ENCODE assay signal across 35 cellular contexts in genomic region chr6:48512396-48512795, GRCh38.
"Had no signal": no experiment of that assay in that cellular context is flagged by ENCODE, and none has a peak within 500 bp of the region (broad histone marks: within the 10 kb centered on the region; RNA-seq: fewer than 3 reads in every experiment).

No MANE protein-coding gene starts in this region.

- H3K27me3 Mint-ChIP-seq: activated CD4-positive, alpha-beta memory T cell treated with anti-CD3 and anti-CD28 coated beads, Interleukin-2, amount 10 ng/mL, durations not matched to agents 7 days and 5 days; activated CD4-positive, alpha-beta T cell treated with anti-CD3 and anti-CD28 coated beads for 36 hours; activated CD4-positive, alpha-beta T cell treated with anti-CD3 and anti-CD28 coated beads, Interleukin-2, amount 10 ng/mL, durations not matched to agents 7 days and 5 days; activated CD8-positive, alpha-beta memory T cell treated with anti-CD3 and anti-CD28 coated beads, Interleukin-2, amount 10 ng/mL, durations not matched to agents 7 days and 5 days; activated naive CD8-positive, alpha-beta T cell treated with anti-CD3 and anti-CD28 coated beads for 36 hours; activated T-cell treated with anti-CD3 and anti-CD28 coated beads, Interleukin-2, amount 50 U/mL, for 24 hours had no signal

- H3K4me3 Mint-ChIP-seq: activated CD4-positive, alpha-beta memory T cell treated with anti-CD3 and anti-CD28 coated beads, Interleukin-2, amount 10 ng/mL, durations not matched to agents 7 days and 5 days; activated CD4-positive, alpha-beta T cell treated with anti-CD3 and anti-CD28 coated beads for 36 hours; activated CD4-positive, alpha-beta T cell treated with anti-CD3 and anti-CD28 coated beads, Interleukin-2, amount 10 ng/mL, durations not matched to agents 7 days and 5 days; activated CD8-positive, alpha-beta memory T cell treated with anti-CD3 and anti-CD28 coated beads, Interleukin-2, amount 10 ng/mL, durations not matched to agents 7 days and 5 days; activated CD8-positive, alpha-beta T cell treated with anti-CD3 and anti-CD28 coated beads, Interleukin-2, amount 10 ng/mL, durations not matched to agents 7 days and 5 days; activated naive CD4-positive, alpha-beta T cell treated with anti-CD3 and anti-CD28 coated beads for 36 hours; activated naive CD8-positive, alpha-beta T cell treated with anti-CD3 and anti-CD28 coated beads for 36 hours; activated T-cell treated with anti-CD3 and anti-CD28 coated beads, Interleukin-2, amount 50 U/mL, for 24 hours; T-helper 1 cell treated with Interleukin-12 subunit alpha and Interleukin-12 subunit beta and Interleukin-4 antibody, amounts not matched to agents 30 μg/mL and 1 μg/mL, for 36 hours; T-helper 2 cell treated with Interferon-gamma antibody and Interleukin-4, amounts not matched to agents 5 μg/mL and 100 μg/mL, for 36 hours; WTC11 had no signal

- H3K36me3 Mint-ChIP-seq: activated CD8-positive, alpha-beta memory T cell treated with anti-CD3 and anti-CD28 coated beads, Interleukin-2, amount 10 ng/mL, durations not matched to agents 7 days and 5 days; activated naive CD4-positive, alpha-beta T cell treated with anti-CD3 and anti-CD28 coated beads, Interleukin-2, amount 50 U/mL, for 72 hours; activated naive CD8-positive, alpha-beta T cell treated with anti-CD3 and anti-CD28 coated beads for 36 hours; WTC11 had no signal

- H3K4me1 Mint-ChIP-seq: activated CD4-positive, alpha-beta memory T cell treated with anti-CD3 and anti-CD28 coated beads, Interleukin-2, amount 10 ng/mL, durations not matched to agents 7 days and 5 days; activated CD4-positive, alpha-beta T cell treated with anti-CD3 and anti-CD28 coated beads for 36 hours; activated CD4-positive, alpha-beta T cell treated with anti-CD3 and anti-CD28 coated beads, Interleukin-2, amount 10 ng/mL, durations not matched to agents 7 days and 5 days; activated CD8-positive, alpha-beta memory T cell treated with anti-CD3 and anti-CD28 coated beads, Interleukin-2, amount 10 ng/mL, durations not matched to agents 7 days and 5 days; activated naive CD8-positive, alpha-beta T cell treated with anti-CD3 and anti-CD28 coated beads for 36 hours had no signal

- H3K27ac Mint-ChIP-seq: activated CD4-positive, alpha-beta memory T cell treated with anti-CD3 and anti-CD28 coated beads, Interleukin-2, amount 10 ng/mL, durations not matched to agents 7 days and 5 days; activated CD4-positive, alpha-beta T cell treated with anti-CD3 and anti-CD28 coated beads for 36 hours; activated CD4-positive, alpha-beta T cell treated with anti-CD3 and anti-CD28 coated beads, Interleukin-2, amount 10 ng/mL, durations not matched to agents 7 days and 5 days; activated CD8-positive, alpha-beta memory T cell treated with anti-CD3 and anti-CD28 coated beads, Interleukin-2, amount 10 ng/mL, durations not matched to agents 7 days and 5 days; activated CD8-positive, alpha-beta T cell treated with anti-CD3 and anti-CD28 coated beads, Interleukin-2, amount 10 ng/mL, durations not matched to agents 7 days and 5 days; activated naive CD4-positive, alpha-beta T cell treated with anti-CD3 and anti-CD28 coated beads for 36 hours; activated naive CD4-positive, alpha-beta T cell treated with anti-CD3 and anti-CD28 coated beads, Interleukin-2, amount 50 U/mL, for 72 hours; activated naive CD8-positive, alpha-beta T cell treated with anti-CD3 and anti-CD28 coated beads for 36 hours; activated T-cell treated with anti-CD3 and anti-CD28 coated beads, Interleukin-2, amount 50 U/mL, for 24 hours; T-helper 1 cell treated with Interleukin-12 subunit alpha and Interleukin-12 subunit beta and Interleukin-4 antibody, amounts not matched to agents 30 μg/mL and 1 μg/mL, for 36 hours; T-helper 2 cell treated with Interferon-gamma antibody and Interleukin-4, amounts not matched to agents 5 μg/mL and 100 μg/mL, for 36 hours; WTC11 had no signal

- DNase-seq: activated CD4-positive, alpha-beta memory T cell treated with anti-CD3 and anti-CD28 coated beads, Interleukin-2, amount 10 ng/mL, durations not matched to agents 7 days and 5 days; activated CD4-positive, alpha-beta T cell treated with anti-CD3 and anti-CD28 coated beads for 1 hour; activated CD4-positive, alpha-beta T cell treated with anti-CD3 and anti-CD28 coated beads for 36 hours; activated CD4-positive, alpha-beta T cell treated with anti-CD3 and anti-CD28 coated beads for 48 hours; activated CD4-positive, alpha-beta T cell treated with anti-CD3 and anti-CD28 coated beads, Interleukin-2, amount 10 ng/mL, durations not matched to agents 7 days and 5 days; activated CD4-positive, alpha-beta T cell treated with anti-CD3 and anti-CD28 coated beads, Interleukin-2, amount 50 U/mL, for 48 hours; activated CD4-positive, CD25-positive, alpha-beta regulatory T cell; activated CD8-positive, alpha-beta memory T cell treated with anti-CD3 and anti-CD28 coated beads for 24 hours; activated CD8-positive, alpha-beta memory T cell treated with anti-CD3 and anti-CD28 coated beads, Interleukin-2, amount 10 ng/mL, durations not matched to agents 7 days and 5 days; activated CD8-positive, alpha-beta memory T cell treated with anti-CD3 and anti-CD28 coated beads, Interleukin-2, amount 50 U/mL, for 48 hours; activated CD8-positive, alpha-beta T cell treated with anti-CD3 and anti-CD28 coated beads, Interleukin-2, amount 10 ng/mL, durations not matched to agents 7 days and 5 days; activated effector memory CD4-positive, alpha-beta T cell treated with anti-CD3 and anti-CD28 coated beads, Interleukin-2, amount 50 U/mL, for 16 hours; activated gamma-delta T cell treated with Interleukin-2 at 50 U/mL for 16 hours; activated naive CD4-positive, alpha-beta T cell; activated naive CD4-positive, alpha-beta T cell treated with anti-CD3 and anti-CD28 coated beads for 36 hours; activated naive CD4-positive, alpha-beta T cell treated with anti-CD3 and anti-CD28 coated beads, Interleukin-2, amount 50 U/mL, for 16 hours; activated naive CD8-positive, alpha-beta T cell treated with anti-CD3 and anti-CD28 coated beads for 36 hours; activated T-cell treated with anti-CD3 and anti-CD28 coated beads, Interleukin-2, amount 50 U/mL, for 24 hours; activated T-cell treated with anti-CD3 and anti-CD28 coated beads, Interleukin-2, amount 50 U/mL, for 48 hours; adrenal gland; amniotic stem cell; aorta; body of pancreas; brain microvascular endothelial cell; central memory CD4-positive, alpha-beta T cell; T-helper 1 cell; T-helper 2 cell; T-helper 9 cell; WERI-Rb-1 had no signal

- H3K9me3 Mint-ChIP-seq: activated CD4-positive, alpha-beta T cell treated with anti-CD3 and anti-CD28 coated beads, Interleukin-2, amount 10 ng/mL, durations not matched to agents 7 days and 5 days; activated naive CD8-positive, alpha-beta T cell treated with anti-CD3 and anti-CD28 coated beads for 36 hours; WTC11 had no signal

- H3K4me3 ChIP-seq: adrenal gland, body of pancreas, breast epithelium had no signal

- ATAC-seq: activated CD4-positive, alpha-beta T cell treated with anti-CD3 and anti-CD28 coated beads for 36 hours; activated CD4-positive, CD25-positive, alpha-beta regulatory T cell treated with anti-CD3 and anti-CD28 coated beads, Interleukin-2, amount 50 U/mL, for 24 hours; activated CD8-positive, alpha-beta memory T cell treated with anti-CD3 and anti-CD28 coated beads, Interleukin-2, amount 10 ng/mL, durations not matched to agents 7 days and 5 days; activated CD8-positive, alpha-beta T cell treated with anti-CD3 and anti-CD28 coated beads, Interleukin-2, amount 10 ng/mL, durations not matched to agents 7 days and 5 days; activated naive CD4-positive, alpha-beta T cell treated with anti-CD3 and anti-CD28 coated beads, Interleukin-2, amount 50 U/mL, for 72 hours; body of pancreas; WTC11 had no signal
